Comparison of ENCODE assay signal across 10 cellular contexts in the genomic region with DNA sequence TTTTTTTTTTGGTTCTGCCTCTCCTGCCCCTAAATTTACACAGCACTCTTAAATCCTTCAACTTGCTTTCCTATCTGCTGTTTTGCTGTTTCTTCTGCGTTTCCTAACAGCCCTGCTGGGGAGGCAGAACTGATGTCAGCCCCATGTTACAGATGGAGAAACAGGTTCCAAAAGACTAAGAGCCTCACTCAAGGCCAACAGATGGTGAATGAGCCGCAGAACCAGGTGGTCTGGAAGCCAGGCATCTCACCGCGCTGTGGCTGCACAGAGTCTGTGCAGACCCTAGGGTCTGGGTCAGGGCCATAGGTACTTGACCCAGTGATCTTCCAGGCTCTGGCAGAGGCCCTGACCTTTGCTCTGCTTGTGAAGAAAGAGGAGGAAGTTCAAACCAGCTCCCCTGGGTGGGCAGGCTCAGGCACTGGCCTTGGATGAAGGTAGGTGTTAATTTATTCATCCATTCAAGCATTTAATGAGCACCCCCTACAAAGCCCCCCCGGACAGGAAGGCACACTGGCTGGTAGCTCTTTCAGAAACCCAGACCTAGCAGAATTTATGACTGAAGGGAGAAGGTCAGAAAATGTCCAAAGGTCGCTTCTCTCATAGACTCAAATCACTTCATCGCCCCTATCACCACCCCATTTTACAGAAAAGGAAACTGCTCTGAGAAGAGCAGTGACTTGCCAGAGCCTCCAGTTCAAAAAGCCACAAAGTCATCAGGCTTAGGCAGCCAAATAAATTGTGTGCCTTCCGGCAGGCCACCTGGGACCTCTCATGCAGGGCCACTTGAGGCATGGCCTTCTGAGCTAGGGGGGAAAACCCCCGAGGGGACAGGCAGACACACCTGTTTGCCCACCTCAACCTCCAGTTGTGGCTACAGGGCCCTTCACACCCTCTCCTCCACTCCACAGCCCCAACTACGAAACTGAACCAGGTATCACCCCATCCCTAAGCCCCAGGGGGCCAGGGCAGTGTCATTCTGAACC.
DNase-seq lines count a peak whose midpoint lies in the region; ATAC-seq, FAIRE-seq and TF ChIP-seq lines count a peak whose summit lies in the region.
"Had no signal": no experiment of that assay in that cellular context is flagged by ENCODE, and none has a peak within 500 bp of the region (broad histone marks: within the 10 kb centered on the region; RNA-seq: fewer than 3 reads in every experiment).

No MANE protein-coding gene starts in this region.

- no peak for TF ChIP-seq CTCF in C4-2B (conservative IDR thresholded peaks at IDR 0.05)

- no peak overlapping the region; the same call in 1 of the 2 replicates for H3K4me3 ChIP-seq in iPS-20b (ENCODE audit: low read length)

- no peaks in the 10 kb centered on the region for H3K9me3 ChIP-seq in iPS-20b (ENCODE audit: insufficient read depth, low read depth, low read length)

- H3K27me3 ChIP-seq in iPS-20b (ENCODE audit: insufficient read depth, low read length) = peaks cover 22% of the 10 kb centered on the region

- H3K9ac ChIP-seq in iPS-20b (ENCODE audit: low read depth, low read length) = no peak overlapping the region; the same call in 1 of the 2 replicates

- H3K27ac ChIP-seq in C4-2B (peak overlapping the region; percentile 94; the same call in 1 of the 2 replicates), iPS-20b (ENCODE audit: low read length) (peak overlapping the region; percentile 84)

- H3K4me1 ChIP-seq in iPS-20b (ENCODE audit: insufficient read depth, low read length) = peaks cover 18% of the 10 kb centered on the region; the same call in 1 of the 2 replicates

- H3K36me3 ChIP-seq in iPS-20b (ENCODE audit: insufficient read depth, low read depth, low read length) = peaks cover 14% of the 10 kb centered on the region; the same call in 1 of the 2 replicates

- ATAC-seq in HG03442 (IDR thresholded peaks at IDR 0.05; ENCODE audit: unreplicated experiment) = peak; percentile 33

- DNase-seq in GM19239 (ENCODE audit: insufficient read length, low spot score) (peak; percentile 51), D341Med (ENCODE audit: low spot score) (no peak), pons (ENCODE audit: low spot score) (no peak)
- DNase-seq in stimulated activated CD4-positive, alpha-beta T cell treated with anti-CD3 and anti-CD28 coated beads, Interleukin-2, amount 100 ng/mL, for 24 hours = no peak
- DNase-seq in activated effector memory CD4-positive, alpha-beta T cell treated with anti-CD3 and anti-CD28 coated beads, Interleukin-2, amount 50 U/mL, for 16 hours = no peak
- DNase-seq: activated naive CD4-positive, alpha-beta T cell treated with anti-CD3 and anti-CD28 coated beads for 36 hours; DND-41 had no signal

- FAIRE-seq in GM19239 (lab: Jason Lieb, UNC) = peak; percentile 98
